In the genomic region with DNA sequence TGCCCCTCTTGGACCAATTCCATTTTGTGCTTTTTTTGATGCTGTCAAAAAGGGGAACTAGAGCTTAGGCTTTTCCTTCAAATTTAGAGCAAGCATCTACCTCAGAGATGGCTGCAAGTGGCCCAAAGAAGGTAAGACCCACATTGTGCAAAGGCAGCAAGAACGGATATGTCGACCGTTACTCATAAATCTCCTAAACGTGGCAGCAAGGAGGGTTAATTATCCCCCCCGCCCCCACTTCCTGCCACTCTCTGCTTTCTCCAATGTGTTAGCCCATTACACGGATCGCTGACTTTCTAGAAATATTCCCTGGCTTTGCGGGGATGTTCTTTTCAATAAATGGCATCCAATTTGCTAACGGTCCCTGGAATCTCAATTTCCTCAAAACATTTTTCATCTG, we compare ENCODE assay signal across 30 cellular contexts. TPM values are rescaled to one million over a fixed set of nuclear protein-coding genes. Genes with fewer than 3 reads are reported as not detected.
"Had no signal": no experiment of that assay in that cellular context is flagged by ENCODE, and none has a peak within 500 bp of the region (broad histone marks: within the 10 kb centered on the region; RNA-seq: fewer than 3 reads in every experiment).

No MANE protein-coding gene starts in this region.

- H2AFZ ChIP-seq: hepatocyte had no signal

- H3K4me3 Mint-ChIP-seq: activated CD4-positive, alpha-beta T cell treated with anti-CD3 and anti-CD28 coated beads for 36 hours; activated T-cell treated with anti-CD3 and anti-CD28 coated beads, Interleukin-2, amount 50 U/mL, for 72 hours; nephron; stimulated activated memory B cell treated with anti-CD40 and anti-IgM and Interleukin-4, amounts not matched to agents 10 μg/mL and 1 μg/mL and 100 μg/mL, for 72 hours; stimulated activated naive CD8-positive, alpha-beta T cell treated with anti-CD3 and anti-CD28 coated beads, Interleukin-15, amount 100 ng/mL, for 72 hours; T-helper 2 cell treated with Interferon-gamma antibody and Interleukin-4, amounts not matched to agents 5 μg/mL and 100 μg/mL, for 36 hours had no signal

- H3K27ac Mint-ChIP-seq: activated CD4-positive, alpha-beta T cell treated with anti-CD3 and anti-CD28 coated beads for 36 hours; activated naive CD4-positive, alpha-beta T cell treated with anti-CD3 and anti-CD28 coated beads, Interleukin-2, amount 50 U/mL, for 72 hours; activated T-cell treated with anti-CD3 and anti-CD28 coated beads, Interleukin-2, amount 50 U/mL, for 72 hours; nephron; stimulated activated memory B cell treated with anti-CD40 and anti-IgM and Interleukin-4, amounts not matched to agents 10 μg/mL and 1 μg/mL and 100 μg/mL, for 72 hours; stimulated activated naive CD8-positive, alpha-beta T cell treated with anti-CD3 and anti-CD28 coated beads, Interleukin-15, amount 100 ng/mL, for 72 hours; T-helper 2 cell treated with Interferon-gamma antibody and Interleukin-4, amounts not matched to agents 5 μg/mL and 100 μg/mL, for 36 hours had no signal

- H3K4me3 ChIP-seq: coronary artery, hepatocyte, mucosa of descending colon, right lobe of liver, skin epidermis, thyroid gland, upper lobe of left lung, vagina had no signal

- ATAC-seq: activated CD4-positive, alpha-beta T cell treated with anti-CD3 and anti-CD28 coated beads for 36 hours; activated naive CD4-positive, alpha-beta T cell treated with anti-CD3 and anti-CD28 coated beads, Interleukin-2, amount 50 U/mL, for 72 hours; activated T-cell treated with anti-CD3 and anti-CD28 coated beads, Interleukin-2, amount 50 U/mL, for 72 hours; left ventricle myocardium superior; mucosa of descending colon; right lobe of liver; stimulated activated memory B cell treated with anti-CD40 and anti-IgM and Interleukin-4, amounts not matched to agents 10 μg/mL and 1 μg/mL and 100 μg/mL, for 72 hours; stimulated activated naive CD8-positive, alpha-beta T cell treated with anti-CD3 and anti-CD28 coated beads, Interleukin-15, amount 100 ng/mL, for 72 hours had no signal

- H3K36me3 Mint-ChIP-seq: activated naive CD4-positive, alpha-beta T cell treated with anti-CD3 and anti-CD28 coated beads, Interleukin-2, amount 50 U/mL, for 72 hours; stimulated activated memory B cell treated with anti-CD40 and anti-IgM and Interleukin-4, amounts not matched to agents 10 μg/mL and 1 μg/mL and 100 μg/mL, for 72 hours had no signal

- H3K4me1 Mint-ChIP-seq: activated CD4-positive, alpha-beta T cell treated with anti-CD3 and anti-CD28 coated beads for 36 hours; stimulated activated memory B cell treated with anti-CD40 and anti-IgM and Interleukin-4, amounts not matched to agents 10 μg/mL and 1 μg/mL and 100 μg/mL, for 72 hours had no signal

- H3K4me1 ChIP-seq: right lobe of liver, thyroid gland, vagina had no signal

- H3K79me2 ChIP-seq: hepatocyte had no signal

- H3K27me3 ChIP-seq: right lobe of liver, thyroid gland, vagina had no signal

- H3K9me3 ChIP-seq: mucosa of descending colon, neutrophil, thyroid gland, upper lobe of left lung, vagina had no signal

- H3K27ac ChIP-seq: brain microvascular endothelial cell, coronary artery, dorsolateral prefrontal cortex, hepatocyte, neutrophil, right lobe of liver, skin epidermis, thyroid gland, upper lobe of left lung, vagina had no signal

- H3K4me2 ChIP-seq: hepatocyte had no signal

- H3K36me3 ChIP-seq: brain microvascular endothelial cell, neutrophil, right lobe of liver, thyroid gland, upper lobe of left lung, vagina had no signal

- DNase-seq: activated CD4-positive, alpha-beta T cell treated with anti-CD3 and anti-CD28 coated beads for 36 hours; activated CD4-positive, CD25-positive, alpha-beta regulatory T cell; activated naive CD4-positive, alpha-beta T cell; activated T-cell treated with anti-CD3 and anti-CD28 coated beads for 4 hours; activated T-cell treated with anti-CD3 and anti-CD28 coated beads, Interleukin-2, amount 50 U/mL, for 72 hours; anterior cingulate cortex; brain microvascular endothelial cell; dorsolateral prefrontal cortex; effector memory CD4-positive, alpha-beta T cell; glutamatergic neuron; islet precursor cell; left ventricle myocardium superior; mucosa of descending colon; right lobe of liver; stimulated activated CD4-positive, alpha-beta T cell treated with anti-CD3 and anti-CD28 coated beads, Interleukin-12 subunit alpha, Interleukin-12 subunit beta, amount 100 ng/mL, for 4 hours; stimulated activated CD4-positive, alpha-beta T cell treated with anti-CD3 and anti-CD28 coated beads, Interleukin-4, amount 100 ng/mL, for 1 hour; stimulated activated naive CD8-positive, alpha-beta T cell treated with anti-CD3 and anti-CD28 coated beads, Interleukin-15, amount 100 ng/mL, for 72 hours; thyroid gland; upper lobe of left lung had no signal

- H3K9me3 Mint-ChIP-seq: activated naive CD4-positive, alpha-beta T cell treated with anti-CD3 and anti-CD28 coated beads, Interleukin-2, amount 50 U/mL, for 72 hours; activated T-cell treated with anti-CD3 and anti-CD28 coated beads, Interleukin-2, amount 50 U/mL, for 72 hours; nephron; stimulated activated memory B cell treated with anti-CD40 and anti-IgM and Interleukin-4, amounts not matched to agents 10 μg/mL and 1 μg/mL and 100 μg/mL, for 72 hours; stimulated activated naive CD8-positive, alpha-beta T cell treated with anti-CD3 and anti-CD28 coated beads, Interleukin-15, amount 100 ng/mL, for 72 hours; T-helper 2 cell treated with Interferon-gamma antibody and Interleukin-4, amounts not matched to agents 5 μg/mL and 100 μg/mL, for 36 hours had no signal

RNA-seq across cellular contexts. Expression of a gene that starts 4.4 kb away (rescaled TPM):
- total RNA-seq: activated CD4-positive, alpha-beta T cell treated with anti-CD3 and anti-CD28 coated beads for 36 hours; activated naive CD4-positive, alpha-beta T cell treated with anti-CD3 and anti-CD28 coated beads, Interleukin-2, amount 50 U/mL, for 72 hours; activated T-cell treated with anti-CD3 and anti-CD28 coated beads, Interleukin-2, amount 50 U/mL, for 72 hours; lung microvascular endothelial cell; myocyte had no signal
